1 cellular context compared by ENCODE assay signal in the genomic region with DNA sequence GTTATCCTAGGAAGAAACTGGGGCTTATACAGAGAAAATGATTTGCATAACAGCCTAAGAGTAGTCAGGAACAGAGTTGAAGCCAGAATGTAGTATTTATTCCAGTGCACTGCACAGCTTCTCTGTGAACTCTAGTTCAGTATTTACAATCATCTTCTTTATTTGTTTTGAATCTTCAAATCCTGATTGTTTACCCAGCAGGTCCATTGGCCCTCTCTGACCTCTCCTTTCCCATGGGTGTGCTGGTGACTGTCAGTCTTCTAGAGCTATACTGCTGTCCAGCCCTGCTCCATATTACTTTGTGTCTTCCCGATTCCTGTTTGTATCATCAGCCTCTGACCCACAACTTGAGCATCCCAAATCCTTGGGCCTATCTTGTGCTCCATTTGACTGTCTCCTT.
A peak's percentile ranks its signal among the peaks of the same experiment; 100 is the strongest.
TF ChIP-seq lines count a peak whose summit lies in the region.

No MANE protein-coding gene starts in this region.

TF ChIP-seq in liver, 16 proteins besides CTCF, POLR2A, EP300 and RAD21 (continued from another document):
- TF ChIP-seq TAF1 (conservative IDR thresholded peaks at IDR 0.05) (no peak), RXRA (IDR thresholded peaks at IDR 0.05) (peak; percentile 30 to 71)
- TF ChIP-seq, protein P1, sequence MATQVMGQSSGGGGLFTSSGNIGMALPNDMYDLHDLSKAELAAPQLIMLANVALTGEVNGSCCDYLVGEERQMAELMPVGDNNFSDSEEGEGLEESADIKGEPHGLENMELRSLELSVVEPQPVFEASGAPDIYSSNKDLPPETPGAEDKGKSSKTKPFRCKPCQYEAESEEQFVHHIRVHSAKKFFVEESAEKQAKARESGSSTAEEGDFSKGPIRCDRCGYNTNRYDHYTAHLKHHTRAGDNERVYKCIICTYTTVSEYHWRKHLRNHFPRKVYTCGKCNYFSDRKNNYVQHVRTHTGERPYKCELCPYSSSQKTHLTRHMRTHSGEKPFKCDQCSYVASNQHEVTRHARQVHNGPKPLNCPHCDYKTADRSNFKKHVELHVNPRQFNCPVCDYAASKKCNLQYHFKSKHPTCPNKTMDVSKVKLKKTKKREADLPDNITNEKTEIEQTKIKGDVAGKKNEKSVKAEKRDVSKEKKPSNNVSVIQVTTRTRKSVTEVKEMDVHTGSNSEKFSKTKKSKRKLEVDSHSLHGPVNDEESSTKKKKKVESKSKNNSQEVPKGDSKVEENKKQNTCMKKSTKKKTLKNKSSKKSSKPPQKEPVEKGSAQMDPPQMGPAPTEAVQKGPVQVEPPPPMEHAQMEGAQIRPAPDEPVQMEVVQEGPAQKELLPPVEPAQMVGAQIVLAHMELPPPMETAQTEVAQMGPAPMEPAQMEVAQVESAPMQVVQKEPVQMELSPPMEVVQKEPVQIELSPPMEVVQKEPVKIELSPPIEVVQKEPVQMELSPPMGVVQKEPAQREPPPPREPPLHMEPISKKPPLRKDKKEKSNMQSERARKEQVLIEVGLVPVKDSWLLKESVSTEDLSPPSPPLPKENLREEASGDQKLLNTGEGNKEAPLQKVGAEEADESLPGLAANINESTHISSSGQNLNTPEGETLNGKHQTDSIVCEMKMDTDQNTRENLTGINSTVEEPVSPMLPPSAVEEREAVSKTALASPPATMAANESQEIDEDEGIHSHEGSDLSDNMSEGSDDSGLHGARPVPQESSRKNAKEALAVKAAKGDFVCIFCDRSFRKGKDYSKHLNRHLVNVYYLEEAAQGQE (IDR thresholded peaks at IDR 0.05), result peak; percentile 29
